ENCODE assay signal across 8 cellular contexts in the genomic region with DNA sequence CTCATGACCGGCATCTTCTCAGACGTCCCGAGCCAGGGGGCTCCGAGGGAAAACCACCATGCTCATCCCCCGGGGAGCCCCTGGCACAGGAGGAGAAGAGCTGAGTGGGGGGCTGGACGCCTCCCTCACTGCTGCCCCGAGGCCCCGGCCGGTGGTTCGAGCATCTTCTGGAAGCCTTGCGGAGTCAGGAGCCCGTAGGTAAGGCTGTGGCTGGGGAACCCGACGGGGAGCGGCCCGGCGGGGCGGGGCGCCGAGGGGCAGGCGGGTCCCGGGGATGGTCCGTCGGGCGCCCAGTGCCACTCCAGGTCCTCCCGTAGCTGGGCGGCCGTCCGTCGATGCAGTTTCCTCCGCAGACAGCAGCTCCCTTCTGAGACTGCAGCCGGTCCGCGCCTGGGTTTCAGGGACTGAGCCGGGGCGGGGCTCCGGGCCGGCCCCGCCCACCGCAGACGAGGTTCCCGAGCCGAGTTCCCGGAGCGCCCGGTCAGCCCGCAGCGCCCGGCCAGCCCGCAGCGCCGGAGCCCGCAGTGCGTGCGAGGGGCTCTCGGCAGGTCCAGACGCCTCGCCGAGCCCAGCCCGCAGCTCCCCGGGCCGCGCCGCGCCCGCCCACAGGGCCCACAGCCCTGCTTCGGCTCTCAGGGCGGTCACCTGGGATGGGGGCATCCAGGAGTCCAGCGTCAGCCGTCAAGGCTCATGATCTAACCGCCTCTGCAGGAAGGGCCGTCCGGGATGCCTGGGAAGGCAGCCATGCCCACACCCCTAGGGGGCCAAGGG. TPM values are rescaled to one million over a fixed set of nuclear protein-coding genes. Genes with fewer than 3 reads are reported as not detected.
DNase-seq lines count a peak whose midpoint lies in the region; ATAC-seq lines count a peak whose summit lies in the region.

A gene (minus strand): TSS at position 369 of the 771 bp plus-strand sequence. CDS start 355 bp downstream, at position 14.

- H3K4me1 ChIP-seq in neuron (ENCODE audit: insufficient read depth, low read length), result peaks cover 30% of the 10 kb centered on the region

- peak within 1 kb of the TSS; percentile 10 for H2AFZ ChIP-seq in neuron (ENCODE audit: low read depth, low read length)

- no peak for ATAC-seq in HG03095 (IDR thresholded peaks at IDR 0.05; ENCODE audit: unreplicated experiment)

- H3K9me3 ChIP-seq in neuron (ENCODE audit: low read length), result no peaks in the 10 kb centered on the region

- DNase-seq in stimulated activated CD4-positive, alpha-beta T cell treated with anti-CD3 and anti-CD28 coated beads, Interleukin-12 subunit alpha, Interleukin-12 subunit beta, amount 100 ng/mL, for 4 hours, result peak; percentile 30
- no peak for DNase-seq in stimulated activated CD4-positive, alpha-beta T cell treated with anti-CD3 and anti-CD28 coated beads, Interleukin-1b, Interleukin-23, amount 100 ng/mL, for 48 hours
- peak; percentile 24 for DNase-seq in NCI-H2227 treated with DMSO at 0.1 percent for 48 hours (lab: John Stamatoyannopoulos, UW)
- peak; percentile 79 for DNase-seq in activated effector memory CD4-positive, alpha-beta T cell treated with anti-CD3 and anti-CD28 coated beads, Interleukin-2, amount 50 U/mL, for 16 hours
- no peak for DNase-seq in glomerular endothelial cell (ENCODE audit: extremely low read depth, low read depth, low spot score)
- DNase-seq in NCI-H1048 (lab: John Stamatoyannopoulos, UW), result no peak

- no peaks in the 10 kb centered on the region for H3K36me3 ChIP-seq in neuron (ENCODE audit: insufficient read depth, low read length)

- H3K4me3 ChIP-seq in neuron (ENCODE audit: low read length), result no peak within 1 kb of the TSS

- H3K27me3 ChIP-seq in neuron (ENCODE audit: insufficient read depth, low read length), result no peaks in the 10 kb centered on the region

RNA-seq across cellular contexts. Expression of the gene that starts here (rescaled TPM):
- 373 and 529 TPM in 2 replicates for total RNA-seq in glomerular endothelial cell

Comparison
In these comparisons a context has a peak if more than half of its experiments do, and no peak if none do; other contexts are left out.
1. DNase-seq: peak in stimulated activated CD4-positive, alpha-beta T cell treated with anti-CD3 and anti-CD28 coated beads, Interleukin-12 subunit alpha, Interleukin-12 subunit beta, amount 100 ng/mL, for 4 hours (single experiment), NCI-H2227 treated with DMSO at 0.1 percent for 48 hours (single experiment) and activated effector memory CD4-positive, alpha-beta T cell treated with anti-CD3 and anti-CD28 coated beads, Interleukin-2, amount 50 U/mL, for 16 hours (single experiment); none in stimulated activated CD4-positive, alpha-beta T cell treated with anti-CD3 and anti-CD28 coated beads, Interleukin-1b, Interleukin-23, amount 100 ng/mL, for 48 hours (single experiment), glomerular endothelial cell (single experiment) and NCI-H1048 (single experiment).